Comparison of ENCODE assay signal across 9 cellular contexts in the genomic region with DNA sequence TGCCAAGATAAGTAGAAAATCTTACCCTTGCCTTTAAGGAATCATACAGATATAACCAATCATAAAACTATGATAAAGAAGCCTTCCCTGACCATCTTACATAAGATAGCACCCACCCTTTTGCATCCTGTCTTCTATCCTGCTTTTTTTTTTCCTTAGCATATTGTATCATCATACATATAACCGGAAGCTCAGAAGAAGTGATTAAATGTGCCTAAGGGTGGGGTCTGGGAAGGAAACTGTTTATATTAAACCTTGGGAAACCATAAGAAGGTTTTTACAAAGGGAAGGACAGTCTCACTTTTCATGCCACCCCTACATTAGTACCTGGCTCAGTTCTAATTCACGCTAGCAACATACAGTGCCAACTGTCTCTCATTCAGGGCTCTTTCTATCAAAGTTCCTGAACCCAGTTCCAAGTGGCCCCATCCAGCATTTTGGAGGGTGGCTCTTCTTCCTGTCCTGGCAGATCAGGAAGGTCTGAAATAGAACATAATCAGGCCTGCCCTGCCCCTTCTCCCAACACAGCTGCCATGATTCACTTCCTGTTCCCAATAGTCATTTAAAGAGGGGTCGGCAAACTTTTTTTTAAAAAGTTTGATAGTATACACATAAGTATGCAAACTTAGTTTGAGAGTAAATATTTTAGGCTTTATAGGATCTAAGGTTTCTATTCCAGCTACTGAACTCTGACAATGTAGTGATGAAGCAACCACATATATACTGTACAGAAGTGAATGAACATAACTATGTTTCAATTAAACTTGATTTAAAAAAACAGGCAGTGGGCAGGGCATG.
DNase-seq lines count a peak whose midpoint lies in the region; ATAC-seq and TF ChIP-seq lines count a peak whose summit lies in the region.
"Had no signal": no experiment of that assay in that cellular context is flagged by ENCODE, and none has a peak within 500 bp of the region (broad histone marks: within the 10 kb centered on the region; RNA-seq: fewer than 3 reads in every experiment).

No MANE protein-coding gene starts in this region.

- peaks cover 49% of the 10 kb centered on the region for H3K4me1 Mint-ChIP-seq in CD4-positive, alpha-beta T cell (ENCODE audit: low read depth)
- H3K4me1 Mint-ChIP-seq in naive thymus-derived CD8-positive, alpha-beta T cell = peaks cover 21 to 61% (median 33%) of the 10 kb centered on the region in 4 donors
- peaks cover 37% of the 10 kb centered on the region for H3K4me1 Mint-ChIP-seq in CD14-positive monocyte

- intact Hi-C loops in CD4-positive, alpha-beta T cell (cut with DNase I, micrococcal nuclease) = no loop called here
- intact Hi-C loops in CD14-positive monocyte (cut with micrococcal nuclease) = no loop called here

- H3K4me3 Mint-ChIP-seq in CD4-positive, alpha-beta T cell = no peak overlapping the region
- H3K4me3 Mint-ChIP-seq in naive thymus-derived CD8-positive, alpha-beta T cell = peak overlapping the region in 1 of 10 donors; percentile 23
- no peak overlapping the region for H3K4me3 Mint-ChIP-seq in CD14-positive monocyte

- no peaks in the 10 kb centered on the region for H3K9me3 Mint-ChIP-seq in CD4-positive, alpha-beta T cell
- H3K9me3 Mint-ChIP-seq in naive thymus-derived CD8-positive, alpha-beta T cell = no peaks in the 10 kb centered on the region
- no peaks in the 10 kb centered on the region for H3K9me3 Mint-ChIP-seq in CD14-positive monocyte

- H3K36me3 Mint-ChIP-seq in CD4-positive, alpha-beta T cell (ENCODE audit: low read depth) = peaks cover 10% of the 10 kb centered on the region
- peaks cover 0 to 11% (median 0%) of the 10 kb centered on the region in 3 donors for H3K36me3 Mint-ChIP-seq in naive thymus-derived CD8-positive, alpha-beta T cell
- H3K36me3 Mint-ChIP-seq in CD14-positive monocyte = peaks cover 11 to 23% of the 10 kb centered on the region in 2 donors

- H3K9me3 ChIP-seq in CD4-positive, alpha-beta T cell (ENCODE audit: control insufficient read depth, low read length) = no peaks in the 10 kb centered on the region

- no peak for ATAC-seq in CD4-positive, alpha-beta T cell (ENCODE audit: poor library complexity)
- no peak for ATAC-seq in naive thymus-derived CD8-positive, alpha-beta T cell

- no peak for TF ChIP-seq CTCF in CD4-positive, alpha-beta T cell (IDR thresholded peaks at IDR 0.05)
- no peak for TF ChIP-seq CTCF in epithelial cell of esophagus (IDR thresholded peaks at IDR 0.05; ENCODE audit: insufficient read depth, low read depth, low read length, missing control alignments)
- TF ChIP-seq CTCF in CD14-positive monocyte (IDR thresholded peaks at IDR 0.05) = no peak

- no peaks in the 10 kb centered on the region for H3K27me3 ChIP-seq in CD4-positive, alpha-beta T cell (ENCODE audit: control insufficient read depth, insufficient read depth, low read length)

- POLR2A ChIA-PET in CD4-positive, alpha-beta T cell (lab: Charles Lee) = interaction anchor here (1.2 to 2.5 kb wide), 5 partner anchors 10 to 82 kb away, joined by 5 to 14 read pairs (median 6); a partner anchor contains a TSS
- POLR2A ChIA-PET in naive thymus-derived CD8-positive, alpha-beta T cell (lab: Charles Lee) = no interaction called here

- no peak overlapping the region for H3K27ac ChIP-seq in CD4-positive, alpha-beta T cell (ENCODE audit: low read depth, low read length)

- no peak for DNase-seq in CD4-positive, alpha-beta T cell
- DNase-seq in RKO (ENCODE audit: low spot score) = peak; percentile 77
- DNase-seq in epithelial cell of esophagus (ENCODE audit: low read depth) = peak; percentile 58
- DNase-seq in naive thymus-derived CD8-positive, alpha-beta T cell = no peak
- no peak for DNase-seq in GOT3 (lab: John Stamatoyannopoulos, UW)
- DNase-seq in CD14-positive monocyte (ENCODE audit: low spot score) = no peak
- no peak for DNase-seq in NCI-H345 treated with DMSO at 0.1 percent for 48 hours (lab: John Stamatoyannopoulos, UW; ENCODE audit: unreplicated experiment)
- DNase-seq in activated CD4-positive, alpha-beta T cell treated with anti-CD3 and anti-CD28 coated beads for 4 hours = no peak
- DNase-seq: amniotic stem cell had no signal

- CTCF ChIA-PET in CD4-positive, alpha-beta T cell (lab: Charles Lee) = interaction anchor here (1.4 to 2.1 kb wide), 3 partner anchors 10 to 82 kb away, joined by 4 to 16 read pairs (median 5); no protein-coding TSS in a partner anchor

- no peak overlapping the region for H3K4me3 ChIP-seq in epithelial cell of esophagus (ENCODE audit: low read length)

- no peaks in the 10 kb centered on the region for H3K27me3 Mint-ChIP-seq in CD4-positive, alpha-beta T cell
- no peaks in the 10 kb centered on the region for H3K27me3 Mint-ChIP-seq in naive thymus-derived CD8-positive, alpha-beta T cell
- peaks cover 0 to 3% (median 0%) of the 10 kb centered on the region in 3 donors for H3K27me3 Mint-ChIP-seq in CD14-positive monocyte (ENCODE audit: low read depth in 3 of 3)

- H3K27ac Mint-ChIP-seq in CD4-positive, alpha-beta T cell = peak overlapping the region; percentile 82
- peak overlapping the region in 7 of 10 donors; percentile 17 to 86 (median 47) for H3K27ac Mint-ChIP-seq in naive thymus-derived CD8-positive, alpha-beta T cell
- H3K27ac Mint-ChIP-seq in CD14-positive monocyte = peak overlapping the region in 3 of 7 donors; percentile 15 to 80 (median 61)

Comparison
In these comparisons a context has a peak if more than half of its experiments do, and no peak if none do; other contexts are left out.
1. DNase-seq: peak in RKO (single experiment) and epithelial cell of esophagus (single experiment); none in CD4-positive, alpha-beta T cell (0 of 10), naive thymus-derived CD8-positive, alpha-beta T cell (0 of 10), GOT3 (single experiment), CD14-positive monocyte (single experiment), NCI-H345 treated with DMSO at 0.1 percent for 48 hours (single experiment) and activated CD4-positive, alpha-beta T cell treated with anti-CD3 and anti-CD28 coated beads for 4 hours (0 of 2).